ENCODE assay signal across 10 cellular contexts in the genomic region with DNA sequence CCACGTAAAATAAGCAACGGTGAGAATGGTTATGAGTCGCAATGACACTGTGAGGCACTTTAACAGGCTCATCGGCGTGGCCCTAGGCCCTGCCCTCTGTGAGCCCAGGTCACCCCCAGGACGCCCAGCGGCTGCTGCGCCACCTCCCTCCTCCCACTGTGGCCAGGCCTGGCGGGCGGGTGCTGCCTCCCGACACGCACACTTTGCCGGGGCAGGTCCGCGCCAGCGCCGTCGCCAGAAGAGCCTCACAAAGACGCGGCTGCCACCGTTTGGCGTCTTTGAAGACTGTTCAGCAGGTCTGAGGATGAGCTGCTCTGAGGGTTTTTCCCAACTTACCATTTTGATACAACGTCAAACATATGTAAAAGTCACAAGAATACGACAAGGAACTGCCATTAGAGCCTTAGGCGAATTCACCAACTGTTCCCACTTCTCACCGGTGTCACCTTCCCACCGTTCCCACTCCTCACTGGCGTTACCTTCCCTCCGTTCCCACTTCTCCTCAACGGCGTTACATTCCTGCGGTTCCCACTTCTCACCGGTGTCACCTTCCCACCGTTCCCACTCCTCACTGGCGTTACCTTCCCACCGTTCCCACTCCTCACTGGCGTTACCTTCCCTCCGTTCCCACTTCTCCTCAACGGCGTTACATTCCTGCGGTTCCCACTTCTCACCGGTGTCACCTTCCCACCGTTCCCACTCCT. TPM values are rescaled to one million over a fixed set of nuclear protein-coding genes. Genes with fewer than 3 reads are reported as not detected.
DNase-seq lines count a peak whose midpoint lies in the region; ATAC-seq, FAIRE-seq and TF ChIP-seq lines count a peak whose summit lies in the region.
"Not testable (repeated sequence)": the region's sequence is repeated elsewhere in the genome, so short reads cannot be mapped to it uniquely, and the experiment has no call there.
"Had no signal": no experiment of that assay in that cellular context is flagged by ENCODE, and none has a peak within 500 bp of the region (broad histone marks: within the 10 kb centered on the region; RNA-seq: fewer than 3 reads in every experiment).

No MANE protein-coding gene starts in this region.

- TF ChIP-seq POLR2A in endothelial cell of umbilical vein (IDR thresholded peaks at IDR 0.05; ENCODE audit: low read depth, low read length); suprapubic skin (IDR thresholded peaks at IDR 0.05): not testable (repeated sequence)

- intact Hi-C loops in endothelial cell of umbilical vein (cut with micrococcal nuclease); left ventricle myocardium inferior (cut with micrococcal nuclease): not testable (repeated sequence)

- peak overlapping the region; percentile 5 for H3K9ac ChIP-seq in endothelial cell of umbilical vein (replicated peaks; ENCODE audit: extremely low read depth, insufficient read depth, low read length)

- in situ Hi-C loops in Caki2 (cut with HindIII; ENCODE audit: low pct_unique_long_range_greater_than_20kb, low sequenced_read_pairs): not testable (repeated sequence)

- H3K4me1 ChIP-seq in RWPE2 (ENCODE audit: insufficient read depth, poor library complexity, severe bottlenecking); endothelial cell of umbilical vein (ENCODE audit: control insufficient read depth, extremely low read depth, insufficient read depth, low read length); lung (ENCODE audit: control insufficient read depth in 2 of 2, insufficient read depth in 2 of 2, low read length in 2 of 2); small intestine (ENCODE audit: control insufficient read depth in 2 of 2, insufficient read depth in 1 of 2, low read depth in 1 of 2, low read length in 1 of 2): not testable (repeated sequence)
- H3K4me1 ChIP-seq in left ventricle myocardium inferior: peaks cover 23% of the 10 kb centered on the region
- H3K4me1 ChIP-seq in suprapubic skin: peaks cover 15% of the 10 kb centered on the region

- not testable (repeated sequence) for H3K9me1 ChIP-seq in endothelial cell of umbilical vein (replicated peaks; ENCODE audit: control insufficient read depth, extremely low read depth, insufficient read depth, low read length)

- not testable (repeated sequence) for H4K20me1 ChIP-seq in endothelial cell of umbilical vein (replicated peaks; ENCODE audit: control insufficient read depth, extremely low read depth, insufficient read depth, low read length)

- TF ChIP-seq CTCF in RWPE2 (IDR thresholded peaks at IDR 0.05; ENCODE audit: poor library complexity, severe bottlenecking); endothelial cell of umbilical vein (IDR thresholded peaks at IDR 0.05; ENCODE audit: extremely low read depth in 1 of 2, insufficient read depth in 1 of 2, low read depth in 1 of 2, low read length in 2 of 2); left ventricle myocardium inferior (IDR thresholded peaks at IDR 0.05; ENCODE audit: borderline replicate concordance); lung (IDR thresholded peaks at IDR 0.05; ENCODE audit: control extremely low read depth, extremely low read depth); suprapubic skin (IDR thresholded peaks at IDR 0.05): not testable (repeated sequence)

- H3K9me3 ChIP-seq in RWPE2 (ENCODE audit: severe bottlenecking); endothelial cell of umbilical vein (replicated peaks; ENCODE audit: control insufficient read depth, insufficient read depth, low read length); left ventricle myocardium inferior (replicated peaks); lung (ENCODE audit: control insufficient read depth in 2 of 2, insufficient read depth in 1 of 2, low read length in 1 of 2); small intestine (ENCODE audit: control insufficient read depth, low read depth); suprapubic skin: not testable (repeated sequence)

- dilution Hi-C loops in endothelial cell of umbilical vein (cut with MboI; ENCODE audit: extremely low pct_ligation_motif_present, low sequenced_read_pairs): not testable (repeated sequence)

- BruUV-seq in endothelial cell of umbilical vein (replicated peaks; lab: Mats Ljungman, UMichigan): not testable (repeated sequence)

- H3K4me3 ChIP-seq in RWPE2 (ENCODE audit: severe bottlenecking): not testable (repeated sequence)
- H3K4me3 ChIP-seq in endothelial cell of umbilical vein (replicated peaks in 1 of 3; ENCODE audit: insufficient read depth in 1 of 3, low read depth in 1 of 3, low read length in 3 of 3) (peak overlapping the region in 2 of 3 experiments; percentile 38 to 41), left ventricle myocardium inferior (peak overlapping the region; percentile 33), lung (peak overlapping the region; percentile 24), small intestine (ENCODE audit: low read depth in 1 of 2, low read length in 2 of 2) (peak overlapping the region in 1 of 2 donors; percentile 30), suprapubic skin (peak overlapping the region; percentile 33)

- ATAC-seq in RWPE2 (ENCODE audit: low read depth): not testable (repeated sequence)
- ATAC-seq in lung (ENCODE audit: insufficient read depth, low FRiP score): peak; percentile 43

- not testable (repeated sequence) for H3K27me3 ChIP-seq in RWPE2 (ENCODE audit: insufficient read depth, poor library complexity, severe bottlenecking); endothelial cell of umbilical vein (ENCODE audit: control insufficient read depth in 2 of 2, insufficient read depth in 2 of 2, low read length in 2 of 2); lung (ENCODE audit: control insufficient read depth, insufficient read depth); small intestine (ENCODE audit: control insufficient read depth in 2 of 2, insufficient read depth in 2 of 2, low read length in 2 of 2)
- H3K27me3 ChIP-seq in left ventricle myocardium inferior (ENCODE audit: low read depth) (peaks cover 34% of the 10 kb centered on the region), suprapubic skin (peaks cover 22% of the 10 kb centered on the region)

- not testable (repeated sequence) for H3K36me3 ChIP-seq in RWPE2 (ENCODE audit: low read depth); endothelial cell of umbilical vein (ENCODE audit: control insufficient read depth in 2 of 2, extremely low read depth in 1 of 2, insufficient read depth in 2 of 2, low read length in 2 of 2); left ventricle myocardium inferior; lung (ENCODE audit: control insufficient read depth in 2 of 2, insufficient read depth in 2 of 2, low read length in 2 of 2); small intestine (ENCODE audit: control insufficient read depth in 2 of 2, insufficient read depth in 2 of 2, low read length in 2 of 2); suprapubic skin

- DNase-seq in Caki2 (ENCODE audit: low read depth) (peak; percentile 41), RWPE2 (ENCODE audit: low spot score) (peak; percentile 54), endothelial cell of umbilical vein (ENCODE audit: low read depth, low spot score) (peak; percentile 4), small intestine (peak; percentile 19)
- peak; percentile 19 for DNase-seq in activated naive CD4-positive, alpha-beta T cell treated with Interleukin-2 at 50 U/mL for 16 hours
- not testable (repeated sequence) for DNase-seq in left ventricle myocardium inferior; lung (ENCODE audit: low spot score); suprapubic skin (ENCODE audit: low spot score in 2 of 2)

- H2AFZ ChIP-seq in endothelial cell of umbilical vein (ENCODE audit: low read depth, low read length): not testable (repeated sequence)

- CTCF ChIA-PET in endothelial cell of umbilical vein (lab: Charles Lee): not testable (repeated sequence)

- not testable (repeated sequence) for H3K27ac ChIP-seq in RWPE2 (ENCODE audit: poor library complexity, severe bottlenecking); endothelial cell of umbilical vein (ENCODE audit: insufficient read depth, low read depth, low read length); left ventricle myocardium inferior (replicated peaks); small intestine (ENCODE audit: low read depth in 1 of 2, low read length in 1 of 2); suprapubic skin
- peak overlapping the region in 1 of 2 donors; percentile 84 for H3K27ac ChIP-seq in lung (ENCODE audit: low read depth in 1 of 2, low read length in 1 of 2)

- TF ChIP-seq EP300 in suprapubic skin (IDR thresholded peaks at IDR 0.05): not testable (repeated sequence)

- not testable (repeated sequence) for H3K79me2 ChIP-seq in endothelial cell of umbilical vein (ENCODE audit: control insufficient read depth, insufficient read depth, low read length)

- POLR2A ChIA-PET in endothelial cell of umbilical vein (lab: Charles Lee): not testable (repeated sequence)

- not testable (repeated sequence) for H3K4me2 ChIP-seq in endothelial cell of umbilical vein (ENCODE audit: insufficient read depth, low read length)

- 45 to 79% methylated on average over 43 of the region's 43 CpGs for WGBS in lung, 2 donors
- WGBS in small intestine, 3 donors: 46 to 81% (median 55%) methylated on average over 40 to 43 of the region's 43 CpGs
- 50% methylated on average over 41 of the region's 43 CpGs for WGBS in suprapubic skin

- not testable (repeated sequence) for FAIRE-seq in endothelial cell of umbilical vein (lab: Jason Lieb, UNC); small intestine (lab: Jason Lieb, UNC)

RNA-seq across cellular contexts. Expression of gene CFAP46, which starts 22.5 kb away (rescaled TPM):
- total RNA-seq in Caki2 (2014; rRNA removed; shearing (Covaris generic); ENCODE audit: low replicate concordance): not detected in 2 replicates
- total RNA-seq in endothelial cell of umbilical vein (0.75 and 1.1 TPM in 2 replicates), left ventricle myocardium inferior (0.99 TPM), lung (10 to 100 TPM; 10.3 to 18.8 TPM), suprapubic skin (under 1 TPM in 2 of 4 donors, not detected in 2; 0.11 to 0.21 TPM)
- polyA plus RNA-seq in endothelial cell of umbilical vein (0.88 and 0.98 TPM in 2 replicates), lung (1 to 10 TPM; 3.1 to 3.8 TPM), small intestine (under 1 TPM in 1 of 3 donors, not detected in 2; 0.27 TPM)
- polyA plus RNA-seq in endothelial cell of umbilical vein (2011; cell fraction: cytosol; rRNA removed): 1.2 TPM in 2 replicates
- polyA plus RNA-seq in endothelial cell of umbilical vein (2011; cell fraction: nucleus; rRNA removed): 0.98 and 1.1 TPM in 2 replicates
- 1.4 and 1.6 TPM in 2 replicates for polyA plus RNA-seq in endothelial cell of umbilical vein (2012)
- polyA minus RNA-seq in endothelial cell of umbilical vein: 0.56 and 0.85 TPM in 2 replicates
- polyA minus RNA-seq in endothelial cell of umbilical vein (2011; cell fraction: cytosol; rRNA and poly(A)+ RNA removed): not detected
- polyA minus RNA-seq in endothelial cell of umbilical vein (2011; cell fraction: nucleus; rRNA and poly(A)+ RNA removed): 0.38 and 0.72 TPM in 2 replicates
- total RNA-seq: activated CD4-positive, alpha-beta memory T cell treated with anti-CD3 and anti-CD28 coated beads, Interleukin-2, amount 10 ng/mL, durations not matched to agents 7 days and 5 days; B cell had no signal
